29 cellular contexts compared by ENCODE assay signal in genomic region chr13:19674898-19675297, GRCh38. TPM values are rescaled to one million over a fixed set of nuclear protein-coding genes. Genes with fewer than 3 reads are reported as not detected.
DNase-seq lines count a peak whose midpoint lies in the region; ATAC-seq and TF ChIP-seq lines count a peak whose summit lies in the region.
"Had no signal": no experiment of that assay in that cellular context is flagged by ENCODE, and none has a peak within 500 bp of the region (broad histone marks: within the 10 kb centered on the region; RNA-seq: fewer than 3 reads in every experiment).

No MANE protein-coding gene starts in this region.

- intact Hi-C loops in A673 (cut with micrococcal nuclease; ENCODE audit: unreplicated experiment) = no loop called here

- H3K27ac ChIP-seq in 22Rv1 (peak overlapping the region; percentile 60), A673 (ENCODE audit: low read depth, low read length, poor library complexity, severe bottlenecking) (peak overlapping the region; percentile 19)
- H3K27ac ChIP-seq: C4-2B, esophagus muscularis mucosa, lower lobe of right lung, thoracic aorta had no signal

- no peaks in the 10 kb centered on the region for H3K9me3 ChIP-seq in A673 (ENCODE audit: low read depth, low read length, poor library complexity, severe bottlenecking)
- H3K9me3 ChIP-seq: esophagus muscularis mucosa, lower lobe of right lung, mucosa of descending colon, thoracic aorta had no signal

- no TSS peak for BruUV-seq in A673 (replicated peaks; lab: Mats Ljungman, UMichigan)

- DNase-seq in A673 (ENCODE audit: low spot score) = no peak
- DNase-seq in activated CD8-positive, alpha-beta T cell treated with anti-CD3 and anti-CD28 coated beads, Interleukin-2, amount 10 ng/mL, durations not matched to agents 7 days and 5 days = peak; percentile 8
- no peak for DNase-seq in memory B cell (ENCODE audit: low spot score in 2 of 2)
- no peak for DNase-seq in inferior parietal cortex (ENCODE audit: extremely low spot score)
- no peak for DNase-seq in kidney tubule cell (ENCODE audit: low spot score)
- DNase-seq in AML-193 (lab: John Stamatoyannopoulos, UW) = no peak
- DNase-seq in foreskin melanocyte = no peak
- DNase-seq: aorta; cortex of kidney; foreskin fibroblast; head of caudate nucleus; Kasumi-1; kidney; lower lobe of right lung; mucosa of descending colon; NCI-H1417 treated with DMSO at 0.1 percent for 48 hours; NCI-H2029 treated with DMSO at 0.1 percent for 48 hours; NCI-H2227 treated with DMSO at 0.1 percent for 48 hours; NCI-H526; PC-3; right cardiac atrium; stimulated activated naive CD8-positive, alpha-beta T cell treated with anti-CD3 and anti-CD28 coated beads, Interleukin-15, amount 100 ng/mL, for 72 hours had no signal

- peaks cover 62% of the 10 kb centered on the region for H3K36me3 Mint-ChIP-seq in activated CD8-positive, alpha-beta T cell treated with anti-CD3 and anti-CD28 coated beads, Interleukin-2, amount 10 ng/mL, durations not matched to agents 7 days and 5 days (ENCODE audit: low read depth)
- peaks cover 26% of the 10 kb centered on the region for H3K36me3 Mint-ChIP-seq in memory B cell

- TF ChIP-seq CTCF in 22Rv1 (IDR thresholded peaks at IDR 0.05) = no peak
- TF ChIP-seq CTCF in A673 (conservative IDR thresholded peaks at IDR 0.05; ENCODE audit: low read depth, low read length) = no peak

- CTCF ChIA-PET in A673 (lab: Charles Lee) = no interaction called here
- CTCF ChIA-PET in activated CD8-positive, alpha-beta T cell treated with anti-CD3 and anti-CD28 coated beads, Interleukin-2, amount 10 ng/mL, durations not matched to agents 7 days and 5 days (lab: Charles Lee) = interaction anchor here (1.4 kb wide), 1 partner anchor 108 kb away, joined by 3 read pairs; the partner anchor contains the start of gene PSPC1

- ATAC-seq in activated CD8-positive, alpha-beta T cell treated with anti-CD3 and anti-CD28 coated beads, Interleukin-2, amount 10 ng/mL, durations not matched to agents 7 days and 5 days = no peak
- ATAC-seq in memory B cell (ENCODE audit: low read depth) = no peak
- ATAC-seq: activated naive CD4-positive, alpha-beta T cell treated with anti-CD3 and anti-CD28 coated beads, Interleukin-2, amount 50 U/mL, for 72 hours; lower lobe of right lung; mucosa of descending colon; PC-3; stimulated activated naive CD8-positive, alpha-beta T cell treated with anti-CD3 and anti-CD28 coated beads, Interleukin-15, amount 100 ng/mL, for 72 hours had no signal

- no peak overlapping the region for H3K4me3 Mint-ChIP-seq in activated CD8-positive, alpha-beta T cell treated with anti-CD3 and anti-CD28 coated beads, Interleukin-2, amount 10 ng/mL, durations not matched to agents 7 days and 5 days
- no peak overlapping the region for H3K4me3 Mint-ChIP-seq in memory B cell
- H3K4me3 Mint-ChIP-seq: stimulated activated naive CD8-positive, alpha-beta T cell treated with anti-CD3 and anti-CD28 coated beads, Interleukin-15, amount 100 ng/mL, for 72 hours had no signal

- no peaks in the 10 kb centered on the region for H3K27me3 Mint-ChIP-seq in activated CD8-positive, alpha-beta T cell treated with anti-CD3 and anti-CD28 coated beads, Interleukin-2, amount 10 ng/mL, durations not matched to agents 7 days and 5 days (ENCODE audit: low read depth)
- H3K27me3 Mint-ChIP-seq in memory B cell = no peaks in the 10 kb centered on the region
- H3K27me3 Mint-ChIP-seq: stimulated activated naive CD8-positive, alpha-beta T cell treated with anti-CD3 and anti-CD28 coated beads, Interleukin-15, amount 100 ng/mL, for 72 hours had no signal

- POLR2A ChIA-PET in A673 (lab: Charles Lee; ENCODE audit: low non-redundant PET) = no interaction called here
- POLR2A ChIA-PET in activated CD8-positive, alpha-beta T cell treated with anti-CD3 and anti-CD28 coated beads, Interleukin-2, amount 10 ng/mL, durations not matched to agents 7 days and 5 days (lab: Charles Lee) = no interaction called here

- H3K4me1 ChIP-seq in A673 (ENCODE audit: insufficient read depth, low read length, poor library complexity, severe bottlenecking) = no peaks in the 10 kb centered on the region
- H3K4me1 ChIP-seq: esophagus muscularis mucosa, lower lobe of right lung had no signal

- peak overlapping the region; percentile 19 for H3K27ac Mint-ChIP-seq in activated CD8-positive, alpha-beta T cell treated with anti-CD3 and anti-CD28 coated beads, Interleukin-2, amount 10 ng/mL, durations not matched to agents 7 days and 5 days
- peak overlapping the region; percentile 10 for H3K27ac Mint-ChIP-seq in memory B cell

- H3K4me1 Mint-ChIP-seq in activated CD8-positive, alpha-beta T cell treated with anti-CD3 and anti-CD28 coated beads, Interleukin-2, amount 10 ng/mL, durations not matched to agents 7 days and 5 days (ENCODE audit: low read depth) = no peaks in the 10 kb centered on the region
- peaks cover 3% of the 10 kb centered on the region for H3K4me1 Mint-ChIP-seq in memory B cell

- H3K36me3 ChIP-seq in A673 (ENCODE audit: insufficient read depth, low read length, poor library complexity, severe bottlenecking) = peaks cover 65% of the 10 kb centered on the region

- no peak overlapping the region for H3K4me3 ChIP-seq in A673 (ENCODE audit: low read depth, low read length, poor library complexity, severe bottlenecking)
- H3K4me3 ChIP-seq: esophagus muscularis mucosa, lower lobe of right lung, mucosa of descending colon, SK-N-MC, smooth muscle cell, thoracic aorta had no signal

- H3K9me3 Mint-ChIP-seq in activated CD8-positive, alpha-beta T cell treated with anti-CD3 and anti-CD28 coated beads, Interleukin-2, amount 10 ng/mL, durations not matched to agents 7 days and 5 days (ENCODE audit: insufficient read depth) = no peaks in the 10 kb centered on the region
- no peaks in the 10 kb centered on the region for H3K9me3 Mint-ChIP-seq in memory B cell
- H3K9me3 Mint-ChIP-seq: activated naive CD4-positive, alpha-beta T cell treated with anti-CD3 and anti-CD28 coated beads, Interleukin-2, amount 50 U/mL, for 72 hours; stimulated activated naive CD8-positive, alpha-beta T cell treated with anti-CD3 and anti-CD28 coated beads, Interleukin-15, amount 100 ng/mL, for 72 hours had no signal

- no peaks in the 10 kb centered on the region for H3K27me3 ChIP-seq in A673 (replicated peaks; ENCODE audit: insufficient read depth, low read depth, low read length, poor library complexity)
- H3K27me3 ChIP-seq: esophagus muscularis mucosa had no signal

RNA-seq across cellular contexts. Expression of gene MPHOSPH8, which starts 41.4 kb away (rescaled TPM):
- 29.1 and 32.3 TPM in 2 replicates for total RNA-seq in A673 (2021)
- 10 to 100 TPM; 32.1 to 32.6 TPM for total RNA-seq in activated CD8-positive, alpha-beta T cell treated with anti-CD3 and anti-CD28 coated beads, Interleukin-2, amount 10 ng/mL, durations not matched to agents 7 days and 5 days
